ENCODE assay signal across 24 cellular contexts in genomic region chr18:71678144-71678543, GRCh38.
DNase-seq lines count a peak whose midpoint lies in the region; ATAC-seq, FAIRE-seq and TF ChIP-seq lines count a peak whose summit lies in the region.
"Had no signal": no experiment of that assay in that cellular context is flagged by ENCODE, and none has a peak within 500 bp of the region (broad histone marks: within the 10 kb centered on the region; RNA-seq: fewer than 3 reads in every experiment).

No MANE protein-coding gene starts in this region.

- H3K4me3 ChIP-seq in kidney (ENCODE audit: low read length in 2 of 2) = no peak overlapping the region
- H3K4me3 ChIP-seq: A549; BLaER1 treated with 17β-estradiol and CSF1 and Interleukin-3, amounts not matched to agents 10 nM and 100 nM; GM23338 had no signal

- H3K9ac ChIP-seq in kidney (ENCODE audit: low read length in 2 of 2) = no peak overlapping the region
- H3K9ac ChIP-seq: BLaER1 treated with 17β-estradiol and CSF1 and Interleukin-3, amounts not matched to agents 10 nM and 100 nM had no signal

- peak; percentile 64 for FAIRE-seq in A204.1 (lab: Jason Lieb, UNC)
- FAIRE-seq in G401.6 (lab: Jason Lieb, UNC) = peak; percentile 40
- FAIRE-seq in TTC549 (lab: Jason Lieb, UNC) = peak; percentile 46
- FAIRE-seq in kidney (lab: Jason Lieb, UNC) = peak; percentile 42
- FAIRE-seq: A549, GM12891, GM18507 had no signal

- no peaks in the 10 kb centered on the region for H3K9me3 ChIP-seq in kidney (ENCODE audit: control insufficient read depth in 1 of 2, low read length in 2 of 2)
- H3K9me3 ChIP-seq: A549, BE2C had no signal

- intact Hi-C loops in kidney (cut with DNase I) = no loop called here
- intact Hi-C loops in sciatic nerve (cut with DNase I) = no loop called here

- DNase-seq in kidney (no peak), sciatic nerve (ENCODE audit: low spot score) (no peak), hepatic stellate cell (ENCODE audit: low spot score) (no peak), LoVo (ENCODE audit: low spot score) (no peak)
- DNase-seq: ACHN; AML-193; BE2C; Calu3; CD4-positive, alpha-beta memory T cell; COR-L47; DMS79; EL; GF-D8; H9 had no signal

- H3K27ac ChIP-seq in kidney (ENCODE audit: low read depth in 2 of 2, low read length in 2 of 2) = no peak overlapping the region
- H3K27ac ChIP-seq: 22Rv1; A549; BLaER1 treated with 17β-estradiol and CSF1 and Interleukin-3, amounts not matched to agents 10 nM and 100 nM had no signal

- H3K4me1 ChIP-seq in kidney (ENCODE audit: control insufficient read depth in 1 of 2, insufficient read depth in 1 of 2, low read depth in 1 of 2, low read length in 2 of 2) = no peaks in the 10 kb centered on the region
- H3K4me1 ChIP-seq: A549; BE2C; BLaER1 treated with 17β-estradiol and CSF1 and Interleukin-3, amounts not matched to agents 10 nM and 100 nM had no signal

- no peak for ATAC-seq in sciatic nerve
- ATAC-seq: A549, GM23338, HCT116 had no signal

- H3K36me3 ChIP-seq in kidney (ENCODE audit: control insufficient read depth in 1 of 2, insufficient read depth in 2 of 2, low read length in 2 of 2) = no peaks in the 10 kb centered on the region
- H3K36me3 ChIP-seq: BE2C; BLaER1 treated with 17β-estradiol and CSF1 and Interleukin-3, amounts not matched to agents 10 nM and 100 nM had no signal

- TF ChIP-seq CTCF in kidney (IDR thresholded peaks at IDR 0.05; ENCODE audit: borderline replicate concordance, extremely low read depth, insufficient read depth) = no peak
